Comparison of ENCODE assay signal across 9 cellular contexts in the genomic region with DNA sequence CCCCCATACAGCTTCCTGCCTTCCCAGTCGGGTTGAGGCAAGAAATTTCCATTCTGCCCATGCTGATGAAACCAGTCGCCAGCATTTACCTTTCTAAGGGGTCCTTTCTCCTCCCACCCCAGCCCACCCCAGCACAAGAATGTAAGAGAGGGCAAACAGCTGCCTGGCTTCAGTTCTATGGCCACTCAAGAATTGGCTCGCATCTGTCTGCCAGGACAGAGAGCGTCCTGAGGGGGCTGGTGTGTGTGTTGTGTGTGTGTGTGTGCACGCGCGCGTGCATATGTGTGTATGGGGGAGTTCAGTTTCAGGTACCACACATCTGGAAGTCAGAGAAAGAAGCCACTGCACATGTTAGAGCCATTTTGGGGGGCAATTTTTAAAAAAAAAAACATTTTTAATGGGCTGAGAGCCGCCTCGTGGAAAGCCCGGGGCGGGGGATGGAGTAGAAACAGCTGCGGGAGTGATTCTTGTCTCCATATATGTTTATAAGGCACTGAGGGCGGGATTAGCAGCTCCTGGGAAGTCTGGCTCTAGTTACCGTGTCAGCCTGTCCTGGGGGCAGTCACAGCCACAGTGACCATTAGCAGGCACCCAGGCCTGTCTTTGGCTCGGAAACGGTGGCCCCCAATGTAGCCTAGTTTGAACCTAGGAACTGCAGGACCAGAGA. TPM values are rescaled to one million over a fixed set of nuclear protein-coding genes. Genes with fewer than 3 reads are reported as not detected.
DNase-seq lines count a peak whose midpoint lies in the region; TF ChIP-seq lines count a peak whose summit lies in the region.
"Had no signal": no experiment of that assay in that cellular context is flagged by ENCODE, and none has a peak within 500 bp of the region (broad histone marks: within the 10 kb centered on the region; RNA-seq: fewer than 3 reads in every experiment).

TSS of gene WNT5B (plus strand) at position 561 of the 667 bp plus-strand sequence. CDS start 2,124 bp downstream, outside the sequence.

- peaks cover 9% of the 10 kb centered on the region for H3K4me1 ChIP-seq in endodermal cell (ENCODE audit: control insufficient read depth, insufficient read depth, low read length)

- intact Hi-C loops in CD14-positive monocyte (cut with micrococcal nuclease), result no loop called here

- TF ChIP-seq CTCF in CD14-positive monocyte (IDR thresholded peaks at IDR 0.05), result no peak
- TF ChIP-seq CTCF in endodermal cell (conservative IDR thresholded peaks at IDR 0.05), result no peak

- H3K36me3 Mint-ChIP-seq in CD14-positive monocyte (peaks cover 35 to 38% of the 10 kb centered on the region in 2 donors), endodermal cell (ENCODE audit: low read depth) (no peaks in the 10 kb centered on the region)

- 15 to 25% methylated on average over 11 to 17 of the region's 17 CpGs for WGBS in endodermal cell (ENCODE audit: insufficient coverage in 1 of 2, insufficient read length in 1 of 2), 2 experiments

- no peak within 1 kb of the TSS for H3K9ac ChIP-seq in endodermal cell (ENCODE audit: extremely low read depth, low read length, poor library complexity, severe bottlenecking)

- H3K27ac Mint-ChIP-seq in CD14-positive monocyte, result peak within 1 kb of the TSS in 1 of 7 donors; percentile 41
- no peak within 1 kb of the TSS for H3K27ac Mint-ChIP-seq in endodermal cell

- DNase-seq in CD14-positive monocyte (ENCODE audit: low spot score), result no peak
- no peak for DNase-seq in LHCN-M2 (ENCODE audit: low read depth)
- DNase-seq in endodermal cell, result no peak
- no peak for DNase-seq in occipital lobe (lab: John Stamatoyannopoulos, UW)
- no peak for DNase-seq in NCI-H2171 treated with DMSO at 0.1 percent for 48 hours (lab: John Stamatoyannopoulos, UW)
- no peak for DNase-seq in NCI-H748 treated with DMSO at 0.1 percent for 48 hours (lab: John Stamatoyannopoulos, UW)
- no peak for DNase-seq in Ammon's horn (ENCODE audit: low spot score)
- DNase-seq in iPS-NIHi11 (ENCODE audit: low spot score), result no peak

- peak within 1 kb of the TSS; percentile 75 for H3K4me3 ChIP-seq in endodermal cell (ENCODE audit: low read length)

- H3K9me3 ChIP-seq in endodermal cell (ENCODE audit: control insufficient read depth, low read length), result no peaks in the 10 kb centered on the region

- H3K27me3 Mint-ChIP-seq in CD14-positive monocyte (ENCODE audit: low read depth in 3 of 3), result peaks cover 35 to 41% (median 41%) of the 10 kb centered on the region in 3 donors
- peaks cover 82% of the 10 kb centered on the region for H3K27me3 Mint-ChIP-seq in endodermal cell (ENCODE audit: insufficient read depth)

- H3K4me1 Mint-ChIP-seq in CD14-positive monocyte (peaks cover 39% of the 10 kb centered on the region), endodermal cell (peaks cover 46% of the 10 kb centered on the region)

- H3K27me3 ChIP-seq in endodermal cell (ENCODE audit: control insufficient read depth, insufficient read depth, low read length, poor library complexity, severe bottlenecking), result peaks cover 63% of the 10 kb centered on the region

- H3K4me3 Mint-ChIP-seq in CD14-positive monocyte (peak within 1 kb of the TSS; percentile 79 to 83), endodermal cell (peak within 1 kb of the TSS; percentile 55)

- H3K36me3 ChIP-seq in endodermal cell (ENCODE audit: control insufficient read depth, insufficient read depth, low read length), result no peaks in the 10 kb centered on the region

- no peak within 1 kb of the TSS for H3K27ac ChIP-seq in endodermal cell (ENCODE audit: low read depth, low read length)

- peaks cover 0 to 10% (median 6%) of the 10 kb centered on the region in 7 donors for H3K9me3 Mint-ChIP-seq in CD14-positive monocyte
- H3K9me3 Mint-ChIP-seq in endodermal cell, result no peaks in the 10 kb centered on the region

RNA-seq across cellular contexts. Expression of gene WNT5B, which starts in this region (rescaled TPM):
- 1 to 10 TPM; 2.7 to 4.1 TPM for polyA plus RNA-seq in CD14-positive monocyte
- 29.9 and 50.9 TPM in 2 replicates for total RNA-seq in LHCN-M2 (2014; rRNA removed)
- polyA plus RNA-seq in LHCN-M2 (2012), result 45.9 TPM
- total RNA-seq in endodermal cell, result 1 to 10 TPM in 1 of 2 donors, under 1 TPM in 1; 0.71 to 6.1 TPM
- 9.0 TPM for polyA plus RNA-seq in endodermal cell (2013, experiment 1 of 2)
- 8.2 TPM for polyA plus RNA-seq in endodermal cell (2013, experiment 2 of 2)
- 30.7 TPM for total RNA-seq in occipital lobe
- total RNA-seq: endothelial cell of umbilical vein had no signal
- polyA plus RNA-seq: endothelial cell of umbilical vein had no signal
